In genomic region chr9:94026816-94027215, GRCh38 we compare ENCODE assay signal across 28 cellular contexts.
"Had no signal": no experiment of that assay in that cellular context is flagged by ENCODE, and none has a peak within 500 bp of the region (broad histone marks: within the 10 kb centered on the region; RNA-seq: fewer than 3 reads in every experiment).

No MANE protein-coding gene starts in this region.

- H3K79me2 ChIP-seq: parathyroid adenoma had no signal

- DNase-seq: natural killer cell; occipital lobe; ovary; posterior cingulate gyrus; psoas muscle; right cardiac atrium; spleen; stimulated activated CD4-positive, alpha-beta T cell treated with anti-CD3 and anti-CD28 coated beads, Interleukin-12 subunit alpha, Interleukin-12 subunit beta, amount 100 ng/mL, for 4 hours; stimulated activated CD4-positive, alpha-beta T cell treated with anti-CD3 and anti-CD28 coated beads, Interleukin-1b, Interleukin-23, amount 100 ng/mL, for 48 hours; stimulated activated CD4-positive, alpha-beta T cell treated with anti-CD3 and anti-CD28 coated beads, Interleukin-4, amount 100 ng/mL, for 1 hour; stimulated activated CD4-positive, alpha-beta T cell treated with anti-CD3 and anti-CD28 coated beads, Interleukin-4, amount 100 ng/mL, for 4 hours; stimulated activated CD8-positive, alpha-beta memory T cell treated with anti-CD3 and anti-CD28 coated beads, Interleukin-4, amount 100 ng/mL, for 48 hours; stimulated activated naive CD4-positive, alpha-beta T cell; stimulated activated naive CD8-positive, alpha-beta T cell treated with anti-CD3 and anti-CD28 coated beads, Interleukin-15, amount 100 ng/mL, for 72 hours; stimulated activated naive CD8-positive, alpha-beta T cell treated with anti-CD3 and anti-CD28 coated beads, Interleukin-15, Interleukin-2, amounts not matched to agents 100 U/mL and 50 U/mL, for 24 hours; substantia nigra; testis; tibial artery; transverse colon; upper lobe of right lung; uterus had no signal

- H3K27me3 ChIP-seq: ovary, suprapubic skin, testis, tibial artery, transverse colon, upper lobe of right lung had no signal

- ATAC-seq: natural killer cell; psoas muscle; right cardiac atrium; sciatic nerve; stimulated activated memory B cell treated with anti-CD40 and anti-IgM and Interleukin-4, amounts not matched to agents 10 μg/mL and 1 μg/mL and 100 μg/mL, for 72 hours; stimulated activated naive CD8-positive, alpha-beta T cell treated with anti-CD3 and anti-CD28 coated beads, Interleukin-15, amount 100 ng/mL, for 72 hours; stimulated activated naive CD8-positive, alpha-beta T cell treated with anti-CD3 and anti-CD28 coated beads, Interleukin-15, Interleukin-2, amounts not matched to agents 100 U/mL and 50 U/mL, for 24 hours; upper lobe of right lung had no signal

- H3K4me3 ChIP-seq: neural progenitor cell, ovary, psoas muscle, skin epidermis, smooth muscle cell, spleen, suprapubic skin, testis, tibial artery, transverse colon, upper lobe of right lung, uterus had no signal

- H3K4me2 ChIP-seq: neural progenitor cell, smooth muscle cell had no signal

- H2AFZ ChIP-seq: neural progenitor cell, parathyroid adenoma had no signal

- H3K9ac ChIP-seq: neural progenitor cell, parathyroid adenoma had no signal

- H3K27ac ChIP-seq: neural progenitor cell, ovary, parathyroid adenoma, psoas muscle, skin epidermis, spleen, suprapubic skin, testis, tibial artery, transverse colon, upper lobe of right lung, uterus had no signal

- H3K4me1 ChIP-seq: neural progenitor cell, parathyroid adenoma, testis, uterus had no signal

- H3K9me3 ChIP-seq: ovary, psoas muscle, suprapubic skin, testis, transverse colon, upper lobe of right lung, uterus had no signal

- H3K36me3 ChIP-seq: neural progenitor cell, ovary, spleen, suprapubic skin, tibial artery, transverse colon, upper lobe of right lung, uterus had no signal
